In the genomic region with DNA sequence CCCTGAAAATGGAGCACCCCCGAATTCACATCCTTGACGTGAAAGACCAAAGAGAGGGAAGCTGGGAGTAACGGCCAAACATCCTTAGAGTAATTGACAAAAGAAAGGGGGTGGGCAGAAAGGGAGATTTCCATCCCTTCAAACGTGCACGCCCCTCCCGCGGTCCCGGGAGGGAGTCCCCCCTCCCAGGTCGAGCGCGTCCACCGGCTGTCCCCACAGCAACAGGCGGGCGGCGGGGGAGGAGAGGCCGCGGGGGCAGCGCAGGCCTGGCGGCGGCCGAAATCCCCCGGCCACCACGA, we compare ENCODE assay signal across 1 cellular context.
TF ChIP-seq lines count a peak whose summit lies in the region.

No MANE protein-coding gene starts in this region.

TF ChIP-seq in GM23338, 12 proteins besides CTCF, POLR2A, EP300 and RAD21 (continued from another document):
- TF ChIP-seq, protein P1, sequence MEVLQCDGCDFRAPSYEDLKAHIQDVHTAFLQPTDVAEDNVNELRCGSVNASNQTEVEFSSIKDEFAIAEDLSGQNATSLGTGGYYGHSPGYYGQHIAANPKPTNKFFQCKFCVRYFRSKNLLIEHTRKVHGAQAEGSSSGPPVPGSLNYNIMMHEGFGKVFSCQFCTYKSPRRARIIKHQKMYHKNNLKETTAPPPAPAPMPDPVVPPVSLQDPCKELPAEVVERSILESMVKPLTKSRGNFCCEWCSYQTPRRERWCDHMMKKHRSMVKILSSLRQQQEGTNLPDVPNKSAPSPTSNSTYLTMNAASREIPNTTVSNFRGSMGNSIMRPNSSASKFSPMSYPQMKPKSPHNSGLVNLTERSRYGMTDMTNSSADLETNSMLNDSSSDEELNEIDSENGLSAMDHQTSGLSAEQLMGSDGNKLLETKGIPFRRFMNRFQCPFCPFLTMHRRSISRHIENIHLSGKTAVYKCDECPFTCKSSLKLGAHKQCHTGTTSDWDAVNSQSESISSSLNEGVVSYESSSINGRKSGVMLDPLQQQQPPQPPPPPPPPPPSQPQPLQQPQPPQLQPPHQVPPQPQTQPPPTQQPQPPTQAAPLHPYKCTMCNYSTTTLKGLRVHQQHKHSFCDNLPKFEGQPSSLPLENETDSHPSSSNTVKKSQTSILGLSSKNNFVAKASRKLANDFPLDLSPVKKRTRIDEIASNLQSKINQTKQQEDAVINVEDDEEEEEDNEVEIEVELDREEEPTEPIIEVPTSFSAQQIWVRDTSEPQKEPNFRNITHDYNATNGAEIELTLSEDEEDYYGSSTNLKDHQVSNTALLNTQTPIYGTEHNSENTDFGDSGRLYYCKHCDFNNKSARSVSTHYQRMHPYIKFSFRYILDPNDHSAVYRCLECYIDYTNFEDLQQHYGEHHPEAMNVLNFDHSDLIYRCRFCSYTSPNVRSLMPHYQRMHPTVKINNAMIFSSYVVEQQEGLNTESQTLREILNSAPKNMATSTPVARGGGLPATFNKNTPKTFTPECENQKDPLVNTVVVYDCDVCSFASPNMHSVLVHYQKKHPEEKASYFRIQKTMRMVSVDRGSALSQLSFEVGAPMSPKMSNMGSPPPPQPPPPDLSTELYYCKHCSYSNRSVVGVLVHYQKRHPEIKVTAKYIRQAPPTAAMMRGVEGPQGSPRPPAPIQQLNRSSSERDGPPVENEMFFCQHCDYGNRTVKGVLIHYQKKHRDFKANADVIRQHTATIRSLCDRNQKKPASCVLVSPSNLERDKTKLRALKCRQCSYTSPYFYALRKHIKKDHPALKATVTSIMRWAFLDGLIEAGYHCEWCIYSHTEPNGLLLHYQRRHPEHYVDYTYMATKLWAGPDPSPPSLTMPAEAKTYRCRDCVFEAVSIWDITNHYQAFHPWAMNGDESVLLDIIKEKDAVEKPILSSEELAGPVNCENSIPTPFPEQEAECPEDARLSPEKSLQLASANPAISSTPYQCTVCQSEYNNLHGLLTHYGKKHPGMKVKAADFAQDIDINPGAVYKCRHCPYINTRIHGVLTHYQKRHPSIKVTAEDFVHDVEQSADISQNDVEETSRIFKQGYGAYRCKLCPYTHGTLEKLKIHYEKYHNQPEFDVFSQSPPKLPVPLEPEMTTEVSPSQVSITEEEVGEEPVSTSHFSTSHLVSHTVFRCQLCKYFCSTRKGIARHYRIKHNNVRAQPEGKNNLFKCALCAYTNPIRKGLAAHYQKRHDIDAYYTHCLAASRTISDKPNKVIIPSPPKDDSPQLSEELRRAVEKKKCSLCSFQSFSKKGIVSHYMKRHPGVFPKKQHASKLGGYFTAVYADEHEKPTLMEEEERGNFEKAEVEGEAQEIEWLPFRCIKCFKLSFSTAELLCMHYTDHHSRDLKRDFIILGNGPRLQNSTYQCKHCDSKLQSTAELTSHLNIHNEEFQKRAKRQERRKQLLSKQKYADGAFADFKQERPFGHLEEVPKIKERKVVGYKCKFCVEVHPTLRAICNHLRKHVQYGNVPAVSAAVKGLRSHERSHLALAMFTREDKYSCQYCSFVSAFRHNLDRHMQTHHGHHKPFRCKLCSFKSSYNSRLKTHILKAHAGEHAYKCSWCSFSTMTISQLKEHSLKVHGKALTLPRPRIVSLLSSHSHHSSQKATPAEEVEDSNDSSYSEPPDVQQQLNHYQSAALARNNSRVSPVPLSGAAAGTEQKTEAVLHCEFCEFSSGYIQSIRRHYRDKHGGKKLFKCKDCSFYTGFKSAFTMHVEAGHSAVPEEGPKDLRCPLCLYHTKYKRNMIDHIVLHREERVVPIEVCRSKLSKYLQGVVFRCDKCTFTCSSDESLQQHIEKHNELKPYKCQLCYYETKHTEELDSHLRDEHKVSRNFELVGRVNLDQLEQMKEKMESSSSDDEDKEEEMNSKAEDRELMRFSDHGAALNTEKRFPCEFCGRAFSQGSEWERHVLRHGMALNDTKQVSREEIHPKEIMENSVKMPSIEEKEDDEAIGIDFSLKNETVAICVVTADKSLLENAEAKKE (CRISPR knock-in tag; IDR thresholded peaks at IDR 0.05) = no peak
- TF ChIP-seq ZNF331 (CRISPR knock-in tag; IDR thresholded peaks at IDR 0.05; ENCODE audit: low read depth) = no peak
- TF ChIP-seq NANOG (IDR thresholded peaks at IDR 0.05; ENCODE audit: borderline replicate concordance) = no peak
